Comparison of ENCODE assay signal across 16 cellular contexts in genomic region chr13:70457474-70457873, GRCh38.
"Had no signal": no experiment of that assay in that cellular context is flagged by ENCODE, and none has a peak within 500 bp of the region (broad histone marks: within the 10 kb centered on the region; RNA-seq: fewer than 3 reads in every experiment).

No MANE protein-coding gene starts in this region.

- H3K4me1 ChIP-seq: body of pancreas, psoas muscle, testis, upper lobe of right lung had no signal

- DNase-seq: activated CD4-positive, alpha-beta T cell treated with anti-CD3 and anti-CD28 coated beads, Interleukin-2, amount 10 ng/mL, durations not matched to agents 7 days and 5 days; activated CD8-positive, alpha-beta memory T cell treated with anti-CD3 and anti-CD28 coated beads for 24 hours; activated naive CD4-positive, alpha-beta T cell treated with anti-CD3 and anti-CD28 coated beads, Interleukin-2, amount 10 ng/mL, durations not matched to agents 7 days and 5 days; activated T-cell treated with anti-CD3 and anti-CD28 coated beads for 4 hours; body of pancreas; endodermal cell; immature natural killer cell; left ventricle myocardium superior; psoas muscle; stimulated activated CD4-positive, alpha-beta T cell treated with anti-CD3 and anti-CD28 coated beads, Interleukin-2, amount 100 ng/mL, for 48 hours; stimulated activated CD8-positive, alpha-beta memory T cell treated with anti-CD3 and anti-CD28 coated beads, Interleukin-4, amount 100 ng/mL, for 48 hours; stimulated activated naive CD8-positive, alpha-beta T cell treated with anti-CD3 and anti-CD28 coated beads, Interleukin-15, amount 100 ng/mL, for 72 hours; testis; upper lobe of right lung had no signal

- ATAC-seq: body of pancreas; esophagus mucosa; left ventricle myocardium superior; psoas muscle; stimulated activated naive CD8-positive, alpha-beta T cell treated with anti-CD3 and anti-CD28 coated beads, Interleukin-15, amount 100 ng/mL, for 72 hours; upper lobe of right lung; WTC11 had no signal

- H3K36me3 ChIP-seq: upper lobe of right lung had no signal

- H3K4me3 ChIP-seq: body of pancreas, psoas muscle, testis, upper lobe of right lung had no signal

- H3K9me3 ChIP-seq: body of pancreas, psoas muscle, testis, upper lobe of right lung had no signal

- H3K27ac ChIP-seq: body of pancreas, psoas muscle, testis, upper lobe of right lung had no signal

- H3K27me3 ChIP-seq: body of pancreas, testis, upper lobe of right lung had no signal
